In genomic region chr2:62195421-62196277, GRCh38 we compare ENCODE assay signal across 8 cellular contexts. TPM values are rescaled to one million over a fixed set of nuclear protein-coding genes. Genes with fewer than 3 reads are reported as not detected.
DNase-seq lines count a peak whose midpoint lies in the region; FAIRE-seq and TF ChIP-seq lines count a peak whose summit lies in the region.

A gene with protein sequence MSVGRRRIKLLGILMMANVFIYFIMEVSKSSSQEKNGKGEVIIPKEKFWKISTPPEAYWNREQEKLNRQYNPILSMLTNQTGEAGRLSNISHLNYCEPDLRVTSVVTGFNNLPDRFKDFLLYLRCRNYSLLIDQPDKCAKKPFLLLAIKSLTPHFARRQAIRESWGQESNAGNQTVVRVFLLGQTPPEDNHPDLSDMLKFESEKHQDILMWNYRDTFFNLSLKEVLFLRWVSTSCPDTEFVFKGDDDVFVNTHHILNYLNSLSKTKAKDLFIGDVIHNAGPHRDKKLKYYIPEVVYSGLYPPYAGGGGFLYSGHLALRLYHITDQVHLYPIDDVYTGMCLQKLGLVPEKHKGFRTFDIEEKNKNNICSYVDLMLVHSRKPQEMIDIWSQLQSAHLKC (plus strand): TSS chr2:62196115. CDS start chr2:62222221, 26,106 bp downstream.

- H2BK15ac ChIP-seq in neuronal stem cell (ENCODE audit: low read length), result peak within 1 kb of the TSS; percentile 78

- H3K9me3 ChIP-seq in HUES48 (ENCODE audit: control insufficient read depth, insufficient read depth, low read length) (no peaks in the 10 kb centered on the region), neuronal stem cell (replicated peaks in 1 of 2; ENCODE audit: control insufficient read depth in 2 of 2, insufficient read depth in 1 of 2, low read depth in 1 of 2, low read length in 2 of 2) (no peaks in the 10 kb centered on the region), subcutaneous abdominal adipose tissue (ENCODE audit: control insufficient read depth in 5 of 5, low read length in 5 of 5) (no peaks in the 10 kb centered on the region)

- H3K36me3 ChIP-seq in HUES48 (ENCODE audit: control insufficient read depth, insufficient read depth, low read length) (no peaks in the 10 kb centered on the region), neuronal stem cell (replicated peaks in 1 of 2; ENCODE audit: control insufficient read depth in 2 of 2, insufficient read depth in 2 of 2, low read length in 2 of 2) (no peaks in the 10 kb centered on the region), subcutaneous abdominal adipose tissue (ENCODE audit: control insufficient read depth in 5 of 5, insufficient read depth in 5 of 5, low read length in 5 of 5) (no peaks in the 10 kb centered on the region)

- peak within 1 kb of the TSS; percentile 83 for H3K4me2 ChIP-seq in neuronal stem cell (ENCODE audit: insufficient read depth, low read length, poor library complexity, severe bottlenecking)

- peak within 1 kb of the TSS; percentile 93 for H3K4me3 ChIP-seq in HUES48 (ENCODE audit: low read depth, low read length)
- peak within 1 kb of the TSS; percentile 92 to 93 for H3K4me3 ChIP-seq in neuronal stem cell (ENCODE audit: low read length in 2 of 2)
- peak within 1 kb of the TSS; percentile 81 to 94 (median 91) for H3K4me3 ChIP-seq in subcutaneous abdominal adipose tissue (ENCODE audit: low read depth in 1 of 5, low read length in 5 of 5)

- H3K9ac ChIP-seq in HUES48 (ENCODE audit: low read depth, low read length), result peak within 1 kb of the TSS; percentile 68
- peak within 1 kb of the TSS; percentile 95 for H3K9ac ChIP-seq in neuronal stem cell (ENCODE audit: low read depth, low read length, poor library complexity)
- H3K9ac ChIP-seq in subcutaneous abdominal adipose tissue (ENCODE audit: low read length in 5 of 5), result peak within 1 kb of the TSS in 4 of 5 donors; percentile 88 to 97 (median 90)

- peak within 1 kb of the TSS; percentile 58 for H2BK120ac ChIP-seq in neuronal stem cell (ENCODE audit: low read depth, low read length)

- H3K27me3 ChIP-seq in HUES48 (ENCODE audit: control insufficient read depth, insufficient read depth, low read length) (no peaks in the 10 kb centered on the region), neuronal stem cell (ENCODE audit: control insufficient read depth in 3 of 3, insufficient read depth in 3 of 3, low read depth in 1 of 3, low read length in 3 of 3) (no peaks in the 10 kb centered on the region), subcutaneous abdominal adipose tissue (ENCODE audit: control insufficient read depth in 5 of 5, insufficient read depth in 4 of 5, low read length in 5 of 5) (no peaks in the 10 kb centered on the region)

- H3K27ac ChIP-seq in HUES48 (ENCODE audit: low read depth, low read length) (peak within 1 kb of the TSS; percentile 87), neuronal stem cell (replicated peaks; ENCODE audit: low read length) (peak within 1 kb of the TSS; percentile 94), subcutaneous abdominal adipose tissue (ENCODE audit: low read depth, low read length) (peak within 1 kb of the TSS; percentile 90)

- H3K79me1 ChIP-seq in neuronal stem cell (ENCODE audit: low read depth, low read length), result no peaks in the 10 kb centered on the region

- WGBS in neuronal stem cell (ENCODE audit: extremely low coverage in 2 of 2, insufficient read length in 2 of 2, insufficient replicate concordance in 1 of 2), 2 donors, result no CpG with 5 or more reads among the region's 70 CpGs

- peaks cover 26% of the 10 kb centered on the region for H3K4me1 ChIP-seq in HUES48 (ENCODE audit: control insufficient read depth, insufficient read depth, low read length)
- H3K4me1 ChIP-seq in neuronal stem cell (ENCODE audit: control insufficient read depth in 2 of 2, insufficient read depth in 1 of 2, low read depth in 1 of 2, low read length in 2 of 2), result peaks cover 0 to 8% of the 10 kb centered on the region in 2 donors
- H3K4me1 ChIP-seq in subcutaneous abdominal adipose tissue (ENCODE audit: control insufficient read depth in 5 of 5, insufficient read depth in 5 of 5, low read length in 5 of 5), result peaks cover 0 to 38% (median 36%) of the 10 kb centered on the region in 5 donors

- H3K4ac ChIP-seq in neuronal stem cell (ENCODE audit: low read length), result peak within 1 kb of the TSS; percentile 69

- H4K91ac ChIP-seq in neuronal stem cell (ENCODE audit: low read depth, low read length, poor library complexity), result no peak within 1 kb of the TSS

- peak within 1 kb of the TSS; percentile 98 for H2AK5ac ChIP-seq in neuronal stem cell (ENCODE audit: low read depth, low read length)

- H3K14ac ChIP-seq in neuronal stem cell (ENCODE audit: low read length), result peak within 1 kb of the TSS; percentile 72

- peak within 1 kb of the TSS; percentile 97 for H4K8ac ChIP-seq in neuronal stem cell (ENCODE audit: low read depth, low read length)

- no peak for TF ChIP-seq CTCF in GM20000 (IDR thresholded peaks at IDR 0.05; ENCODE audit: extremely low read depth, missing control alignments)

- H2BK12ac ChIP-seq in neuronal stem cell (ENCODE audit: low read length), result peak within 1 kb of the TSS; percentile 63

- H2AFZ ChIP-seq in neuronal stem cell (ENCODE audit: low read length), result peak within 1 kb of the TSS; percentile 99

- peak within 1 kb of the TSS; percentile 95 for H2BK5ac ChIP-seq in neuronal stem cell (ENCODE audit: low read length)

- FAIRE-seq in frontal cortex (lab: Jason Lieb, UNC), result no peak

- H3K23ac ChIP-seq in neuronal stem cell (ENCODE audit: low read depth, low read length, poor library complexity), result peak within 1 kb of the TSS; percentile 95

- DNase-seq in D341Med (ENCODE audit: low spot score) (peak; percentile 91), GM20000 (ENCODE audit: low spot score) (peak; percentile 96), SK-N-DZ (ENCODE audit: low spot score) (peak; percentile 60), frontal cortex (ENCODE audit: low spot score in 2 of 2) (peak; percentile 90 to 94), neuronal stem cell (ENCODE audit: low spot score) (peak; percentile 79)
- DNase-seq in activated naive CD4-positive, alpha-beta T cell treated with Interleukin-2 at 50 U/mL for 16 hours, result peak; percentile 82

- peak within 1 kb of the TSS; percentile 97 for H3K18ac ChIP-seq in neuronal stem cell (ENCODE audit: low read length)

RNA-seq across cellular contexts. Expression of the gene that starts here (rescaled TPM):
- polyA plus RNA-seq in SK-N-DZ (2014; cell fraction: cytosol; rRNA removed), result 13.4 and 16.1 TPM in 2 replicates
- polyA plus RNA-seq in SK-N-DZ (2014; cell fraction: nucleus; rRNA removed), result 8.7 and 9.9 TPM in 2 replicates
- 106 TPM for total RNA-seq in frontal cortex
- polyA plus RNA-seq in neuronal stem cell (2013, experiment 1 of 2), result 18.9 TPM
- polyA plus RNA-seq in neuronal stem cell (2013, experiment 2 of 2), result 19.4 TPM

Comparison
In these comparisons a context has a peak if more than half of its experiments do, and no peak if none do; other contexts are left out.
1. Peak in every context shown above with its lines: DNase-seq, H3K4me3 ChIP-seq and H3K27ac ChIP-seq.